ENCODE assay signal across 8 cellular contexts in the genomic region with DNA sequence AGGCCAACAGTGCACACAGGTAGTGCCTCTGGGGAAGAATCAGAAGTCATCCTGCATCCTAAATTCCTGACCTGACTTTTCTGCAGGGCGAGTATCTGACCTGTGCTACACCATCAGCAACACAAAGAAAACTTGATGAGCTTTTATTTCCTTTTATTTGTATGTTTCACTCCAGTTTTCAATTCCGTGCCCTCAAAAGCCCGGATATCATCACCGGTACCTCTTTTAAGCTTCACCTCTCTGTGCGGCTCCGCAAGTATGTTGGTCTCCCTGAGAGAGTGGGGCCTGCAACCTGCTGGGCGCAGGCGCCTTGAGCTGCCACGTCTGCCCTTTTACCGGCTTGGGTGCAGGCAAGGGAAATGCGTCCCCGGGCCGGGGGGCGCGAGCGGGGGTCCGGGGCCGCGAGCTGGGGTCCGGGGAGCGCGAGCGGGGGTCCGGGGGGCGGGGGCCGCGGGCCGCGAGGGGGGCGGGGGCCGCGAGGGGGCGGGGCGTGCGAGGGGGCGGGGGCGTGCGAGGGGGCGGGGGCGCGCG. TPM values are rescaled to one million over a fixed set of nuclear protein-coding genes. Genes with fewer than 3 reads are reported as not detected.
DNase-seq lines count a peak whose midpoint lies in the region; ATAC-seq and TF ChIP-seq lines count a peak whose summit lies in the region.

No MANE protein-coding gene starts in this region.

- WGBS in adrenal gland, 4 donors = 2 to 7% (median 2%) methylated on average over 9 to 30 of the region's 42 CpGs

- no peak for TF ChIP-seq POLR2A in adrenal gland (IDR thresholded peaks at IDR 0.05)

- H3K36me3 ChIP-seq in adrenal gland (replicated peaks in 1 of 2) = no peaks in the 10 kb centered on the region
- H3K36me3 ChIP-seq in left ventricle myocardium inferior = no peaks in the 10 kb centered on the region

- H3K27ac ChIP-seq in adrenal gland (peak overlapping the region in 2 of 5 donors; percentile 34 to 74), left ventricle myocardium inferior (replicated peaks) (peak overlapping the region; percentile 76)

- DNase-seq in DMS114 treated with DMSO at 0.1 percent for 48 hours (lab: John Stamatoyannopoulos, UW; ENCODE audit: unreplicated experiment) (peak; percentile 15), NCI-H774 (lab: John Stamatoyannopoulos, UW) (peak; percentile 5), adrenal gland (peak; percentile 60 to 74 (median 70)), left ventricle myocardium inferior (peak; percentile 31), renal cortical epithelial cell (ENCODE audit: low read depth) (peak; percentile 15), HCEC 1CT (no peak)

- ATAC-seq in GM18867 (IDR thresholded peaks at IDR 0.05; ENCODE audit: unreplicated experiment) (no peak), HG02852 (IDR thresholded peaks at IDR 0.05; ENCODE audit: unreplicated experiment) (no peak)

- H3K4me3 ChIP-seq in adrenal gland (peak overlapping the region in 1 of 4 donors; percentile 54), left ventricle myocardium inferior (peak overlapping the region; percentile 62)

- H3K27me3 ChIP-seq in adrenal gland (no peaks in the 10 kb centered on the region), left ventricle myocardium inferior (ENCODE audit: low read depth) (no peaks in the 10 kb centered on the region)

- H3K9me3 ChIP-seq in adrenal gland (replicated peaks in 1 of 3) (no peaks in the 10 kb centered on the region), left ventricle myocardium inferior (replicated peaks) (no peaks in the 10 kb centered on the region)

- no peak for TF ChIP-seq CTCF in adrenal gland (IDR thresholded peaks at IDR 0.05)
- TF ChIP-seq CTCF in left ventricle myocardium inferior (IDR thresholded peaks at IDR 0.05; ENCODE audit: borderline replicate concordance) = no peak

- intact Hi-C loops in adrenal gland (cut with DNase I) = no loop called here
- intact Hi-C loops in left ventricle myocardium inferior (cut with micrococcal nuclease) = no loop called here

- peaks cover 5 to 11% of the 10 kb centered on the region in 2 donors for H3K4me1 ChIP-seq in adrenal gland (replicated peaks in 1 of 2)
- H3K4me1 ChIP-seq in left ventricle myocardium inferior = peaks cover 15% of the 10 kb centered on the region

RNA-seq across cellular contexts. Expression of a gene that starts 4.3 kb away (rescaled TPM):
- total RNA-seq in adrenal gland (not detected), left ventricle myocardium inferior (not detected), renal cortical epithelial cell (not detected in 2 replicates)
- not detected for polyA plus RNA-seq in adrenal gland

RNA-seq across cellular contexts. Expression of a gene that starts 19.7 kb away (rescaled TPM):
- 10 to 100 TPM; 11.8 to 78.1 (median 37.6) TPM for total RNA-seq in adrenal gland
- polyA plus RNA-seq in adrenal gland = 1 to 10 TPM; 6.4 to 9.8 (median 7.9) TPM
- 15.5 TPM for total RNA-seq in left ventricle myocardium inferior
- 37.5 and 69.3 TPM in 2 replicates for total RNA-seq in renal cortical epithelial cell

RNA-seq across cellular contexts. Expression of a gene that starts 26.6 kb away (rescaled TPM):
- total RNA-seq in adrenal gland (not detected), left ventricle myocardium inferior (not detected), renal cortical epithelial cell (not detected in 2 replicates)
- not detected for polyA plus RNA-seq in adrenal gland

RNA-seq across cellular contexts. Expression of a gene that starts 51.8 kb away (rescaled TPM):
- total RNA-seq in adrenal gland (not detected), left ventricle myocardium inferior (not detected), renal cortical epithelial cell (not detected in 2 replicates)
- not detected for polyA plus RNA-seq in adrenal gland

RNA-seq across cellular contexts. Expression of a gene that starts 59.2 kb away (rescaled TPM):
- total RNA-seq in adrenal gland (1 to 10 TPM in 3 of 8 donors, under 1 TPM in 3, not detected in 2; 0.50 to 2.4 (median 1.1) TPM), left ventricle myocardium inferior (1.2 TPM), renal cortical epithelial cell (0.20 and 3.1 TPM in 2 replicates)
- polyA plus RNA-seq in adrenal gland = 1 to 10 TPM; 1.9 to 5.0 (median 2.1) TPM
